ENCODE assay signal across 8 cellular contexts in genomic region chr22:50209893-50210292, GRCh38. TPM values are rescaled to one million over a fixed set of nuclear protein-coding genes. Genes with fewer than 3 reads are reported as not detected.
DNase-seq lines count a peak whose midpoint lies in the region; ATAC-seq, FAIRE-seq and TF ChIP-seq lines count a peak whose summit lies in the region.

No MANE protein-coding gene starts in this region.

- H3K9me3 Mint-ChIP-seq in activated CD8-positive, alpha-beta T cell treated with anti-CD3 and anti-CD28 coated beads for 36 hours: no peaks in the 10 kb centered on the region
- no peaks in the 10 kb centered on the region for H3K9me3 Mint-ChIP-seq in naive thymus-derived CD4-positive, alpha-beta T cell

- no peak overlapping the region for H3K9ac ChIP-seq in endothelial cell of umbilical vein (replicated peaks; ENCODE audit: extremely low read depth, insufficient read depth, low read length)

- peaks cover 13% of the 10 kb centered on the region for H3K4me1 ChIP-seq in endothelial cell of umbilical vein (ENCODE audit: control insufficient read depth, extremely low read depth, insufficient read depth, low read length)
- no peaks in the 10 kb centered on the region for H3K4me1 ChIP-seq in naive thymus-derived CD4-positive, alpha-beta T cell (ENCODE audit: control insufficient read depth in 2 of 2, insufficient read depth in 2 of 2, low read length in 2 of 2)
- peaks cover 14% of the 10 kb centered on the region for H3K4me1 ChIP-seq in suprapubic skin

- H3K4me3 ChIP-seq in endothelial cell of umbilical vein (replicated peaks in 1 of 3; ENCODE audit: insufficient read depth in 1 of 3, low read depth in 1 of 3, low read length in 3 of 3): no peak overlapping the region
- no peak overlapping the region for H3K4me3 ChIP-seq in naive thymus-derived CD4-positive, alpha-beta T cell (ENCODE audit: low read length)
- H3K4me3 ChIP-seq in suprapubic skin: no peak overlapping the region

- WGBS in suprapubic skin: 6% methylated on average over 8 of the region's 20 CpGs

- H3K9me3 ChIP-seq in endothelial cell of umbilical vein (replicated peaks; ENCODE audit: control insufficient read depth, insufficient read depth, low read length) (no peaks in the 10 kb centered on the region), suprapubic skin (no peaks in the 10 kb centered on the region)
- no peaks in the 10 kb centered on the region for H3K9me3 ChIP-seq in naive thymus-derived CD4-positive, alpha-beta T cell (ENCODE audit: control insufficient read depth in 2 of 3, low read length in 3 of 3)

- no TSS peak for BruUV-seq in endothelial cell of umbilical vein (replicated peaks; lab: Mats Ljungman, UMichigan)

- H3K27ac Mint-ChIP-seq in activated CD8-positive, alpha-beta T cell treated with anti-CD3 and anti-CD28 coated beads for 36 hours: peak overlapping the region; percentile 44
- peak overlapping the region in 8 of 9 donors; percentile 58 to 96 (median 82) for H3K27ac Mint-ChIP-seq in naive thymus-derived CD4-positive, alpha-beta T cell

- TF ChIP-seq CTCF in activated CD8-positive, alpha-beta T cell treated with anti-CD3 and anti-CD28 coated beads for 36 hours (IDR thresholded peaks at IDR 0.05): peak; percentile 90
- TF ChIP-seq CTCF in endothelial cell of umbilical vein (IDR thresholded peaks at IDR 0.05; ENCODE audit: extremely low read depth in 1 of 2, insufficient read depth in 1 of 2, low read depth in 1 of 2, low read length in 2 of 2) (peak; percentile 84 to 87), suprapubic skin (IDR thresholded peaks at IDR 0.05) (peak; percentile 73 to 88)

- FAIRE-seq in endothelial cell of umbilical vein (lab: Jason Lieb, UNC): peak; percentile 72

- intact Hi-C loops in activated CD8-positive, alpha-beta T cell treated with anti-CD3 and anti-CD28 coated beads for 36 hours (cut with micrococcal nuclease): loop anchor here (5.0 kb wide), 1 partner anchor 63 kb away; no protein-coding TSS in a partner anchor
- intact Hi-C loops in endothelial cell of umbilical vein (cut with micrococcal nuclease): loop anchor here (1.0 to 10.0 kb wide), 3 partner anchors 61 to 279 kb away; no protein-coding TSS in a partner anchor
- intact Hi-C loops in naive thymus-derived CD4-positive, alpha-beta T cell (cut with micrococcal nuclease): loop anchor here (1.0 to 5.0 kb wide), 5 partner anchors 9 to 443 kb away; partner anchors contain the start of gene SELENOO (in 1 of the 2)

- CTCF ChIA-PET in activated CD8-positive, alpha-beta T cell treated with anti-CD3 and anti-CD28 coated beads for 36 hours (lab: Charles Lee): interaction anchor here (1.0 to 3.6 kb wide), 2 partner anchors 61 to 179 kb away, joined by 4 to 25 read pairs; no protein-coding TSS in a partner anchor
- CTCF ChIA-PET in endothelial cell of umbilical vein (lab: Charles Lee): no interaction called here
- CTCF ChIA-PET in naive thymus-derived CD4-positive, alpha-beta T cell (lab: Charles Lee): interaction anchor here (1.0 kb wide), 1 partner anchor 13 kb away, joined by 4 read pairs; no protein-coding TSS in a partner anchor

- POLR2A ChIA-PET in activated CD8-positive, alpha-beta T cell treated with anti-CD3 and anti-CD28 coated beads for 36 hours (lab: Charles Lee): no interaction called here
- POLR2A ChIA-PET in endothelial cell of umbilical vein (lab: Charles Lee): no interaction called here
- POLR2A ChIA-PET in naive thymus-derived CD4-positive, alpha-beta T cell (lab: Charles Lee): no interaction called here

- H2AFZ ChIP-seq in endothelial cell of umbilical vein (ENCODE audit: low read depth, low read length): no peak overlapping the region

- peaks cover 6 to 19% of the 10 kb centered on the region in 2 experiments for H3K36me3 ChIP-seq in endothelial cell of umbilical vein (ENCODE audit: control insufficient read depth in 2 of 2, extremely low read depth in 1 of 2, insufficient read depth in 2 of 2, low read length in 2 of 2)
- peaks cover 0 to 61% (median 7%) of the 10 kb centered on the region in 3 experiments for H3K36me3 ChIP-seq in naive thymus-derived CD4-positive, alpha-beta T cell (ENCODE audit: control insufficient read depth in 2 of 3, insufficient read depth in 3 of 3, low read length in 3 of 3)
- H3K36me3 ChIP-seq in suprapubic skin: peaks cover 63% of the 10 kb centered on the region

- H3K36me3 Mint-ChIP-seq in activated CD8-positive, alpha-beta T cell treated with anti-CD3 and anti-CD28 coated beads for 36 hours (ENCODE audit: low read depth): peaks cover 16% of the 10 kb centered on the region
- peaks cover 5 to 32% (median 18%) of the 10 kb centered on the region in 5 donors for H3K36me3 Mint-ChIP-seq in naive thymus-derived CD4-positive, alpha-beta T cell

- DNase-seq in NCI-H510A treated with DMSO at 0.1 percent for 48 hours (lab: John Stamatoyannopoulos, UW) (peak; percentile 15), NCI-H510A (lab: John Stamatoyannopoulos, UW) (no peak), NCI-H1105 treated with DMSO at 0.1 percent for 48 hours (lab: John Stamatoyannopoulos, UW) (peak; percentile 17), endothelial cell of umbilical vein (ENCODE audit: low read depth, low spot score) (peak; percentile 56), suprapubic skin (ENCODE audit: low spot score in 2 of 2) (no peak)
- DNase-seq in activated CD8-positive, alpha-beta T cell treated with anti-CD3 and anti-CD28 coated beads for 36 hours: peak; percentile 83
- peak; percentile 50 to 78 (median 68) for DNase-seq in naive thymus-derived CD4-positive, alpha-beta T cell

- H3K27ac ChIP-seq in endothelial cell of umbilical vein (ENCODE audit: insufficient read depth, low read depth, low read length): no peak overlapping the region
- H3K27ac ChIP-seq in naive thymus-derived CD4-positive, alpha-beta T cell (ENCODE audit: low read depth, low read length): no peak overlapping the region
- no peak overlapping the region for H3K27ac ChIP-seq in suprapubic skin

- H4K20me1 ChIP-seq in endothelial cell of umbilical vein (replicated peaks; ENCODE audit: control insufficient read depth, extremely low read depth, insufficient read depth, low read length): no peaks in the 10 kb centered on the region

- H3K27me3 Mint-ChIP-seq in activated CD8-positive, alpha-beta T cell treated with anti-CD3 and anti-CD28 coated beads for 36 hours: no peaks in the 10 kb centered on the region
- no peaks in the 10 kb centered on the region for H3K27me3 Mint-ChIP-seq in naive thymus-derived CD4-positive, alpha-beta T cell

- TF ChIP-seq EP300 in suprapubic skin (IDR thresholded peaks at IDR 0.05): no peak

- no peaks in the 10 kb centered on the region for H3K9me1 ChIP-seq in endothelial cell of umbilical vein (replicated peaks; ENCODE audit: control insufficient read depth, extremely low read depth, insufficient read depth, low read length)

- peaks cover 7% of the 10 kb centered on the region for H3K4me1 Mint-ChIP-seq in activated CD8-positive, alpha-beta T cell treated with anti-CD3 and anti-CD28 coated beads for 36 hours (ENCODE audit: low read depth)
- peaks cover 12 to 39% (median 32%) of the 10 kb centered on the region in 7 donors for H3K4me1 Mint-ChIP-seq in naive thymus-derived CD4-positive, alpha-beta T cell

- H3K27me3 ChIP-seq in endothelial cell of umbilical vein (ENCODE audit: control insufficient read depth in 2 of 2, insufficient read depth in 2 of 2, low read length in 2 of 2) (no peaks in the 10 kb centered on the region), suprapubic skin (no peaks in the 10 kb centered on the region)
- H3K27me3 ChIP-seq in naive thymus-derived CD4-positive, alpha-beta T cell (ENCODE audit: control insufficient read depth in 2 of 2, insufficient read depth in 2 of 2, low read length in 2 of 2): no peaks in the 10 kb centered on the region

- H3K4me3 Mint-ChIP-seq in activated CD8-positive, alpha-beta T cell treated with anti-CD3 and anti-CD28 coated beads for 36 hours: no peak overlapping the region
- peak overlapping the region in 1 of 10 donors; percentile 25 for H3K4me3 Mint-ChIP-seq in naive thymus-derived CD4-positive, alpha-beta T cell

- peaks cover 16% of the 10 kb centered on the region for H3K79me2 ChIP-seq in endothelial cell of umbilical vein (ENCODE audit: control insufficient read depth, insufficient read depth, low read length)

- TF ChIP-seq POLR2A in endothelial cell of umbilical vein (IDR thresholded peaks at IDR 0.05; ENCODE audit: low read depth, low read length): no peak
- TF ChIP-seq POLR2A in suprapubic skin (IDR thresholded peaks at IDR 0.05): no peak

- H3K4me2 ChIP-seq in endothelial cell of umbilical vein (ENCODE audit: insufficient read depth, low read length): no peak overlapping the region

- ATAC-seq in activated CD8-positive, alpha-beta T cell treated with anti-CD3 and anti-CD28 coated beads for 36 hours: peak; percentile 88
- peak; percentile 83 for ATAC-seq in naive thymus-derived CD4-positive, alpha-beta T cell
- no peak for ATAC-seq in GM21360 (IDR thresholded peaks at IDR 0.05; ENCODE audit: unreplicated experiment)

- dilution Hi-C loops in endothelial cell of umbilical vein (cut with MboI; ENCODE audit: extremely low pct_ligation_motif_present, low sequenced_read_pairs): no loop called here

RNA-seq across cellular contexts. Expression of gene SELENOO, which starts 9.1 kb away (rescaled TPM):
- 10 to 100 TPM; 24.0 to 25.5 TPM for total RNA-seq in activated CD8-positive, alpha-beta T cell treated with anti-CD3 and anti-CD28 coated beads for 36 hours
- total RNA-seq in endothelial cell of umbilical vein: 24.1 and 28.0 TPM in 2 replicates
- 37.5 and 45.8 TPM in 2 replicates for polyA plus RNA-seq in endothelial cell of umbilical vein
- polyA plus RNA-seq in endothelial cell of umbilical vein (2011; cell fraction: cytosol; rRNA removed): 17.7 and 23.1 TPM in 2 replicates
- 82.2 and 94.2 TPM in 2 replicates for polyA plus RNA-seq in endothelial cell of umbilical vein (2011; cell fraction: nucleus; rRNA removed)
- 13.8 and 16.8 TPM in 2 replicates for polyA plus RNA-seq in endothelial cell of umbilical vein (2012)
- polyA minus RNA-seq in endothelial cell of umbilical vein: 11.1 and 16.1 TPM in 2 replicates
- polyA minus RNA-seq in endothelial cell of umbilical vein (2011; cell fraction: cytosol; rRNA and poly(A)+ RNA removed): 9.7 TPM
- 11.9 and 16.8 TPM in 2 replicates for polyA minus RNA-seq in endothelial cell of umbilical vein (2011; cell fraction: nucleus; rRNA and poly(A)+ RNA removed)
- total RNA-seq in naive thymus-derived CD4-positive, alpha-beta T cell: 10 to 100 TPM; 26.7 to 36.6 (median 32.4) TPM
- 1 to 10 TPM; 3.4 to 5.9 TPM for polyA plus RNA-seq in naive thymus-derived CD4-positive, alpha-beta T cell
- total RNA-seq in suprapubic skin: 10 to 100 TPM; 27.4 to 66.1 (median 36.1) TPM

RNA-seq across cellular contexts. Expression of gene TRABD, which starts 24.2 kb away (rescaled TPM):
- 100 to 1,000 TPM; 110 to 114 TPM for total RNA-seq in activated CD8-positive, alpha-beta T cell treated with anti-CD3 and anti-CD28 coated beads for 36 hours
- 46.8 and 48.9 TPM in 2 replicates for total RNA-seq in endothelial cell of umbilical vein
- polyA plus RNA-seq in endothelial cell of umbilical vein: 48.4 and 58.2 TPM in 2 replicates
- polyA plus RNA-seq in endothelial cell of umbilical vein (2011; cell fraction: cytosol; rRNA removed): 30.5 and 40.0 TPM in 2 replicates
- 153 and 173 TPM in 2 replicates for polyA plus RNA-seq in endothelial cell of umbilical vein (2011; cell fraction: nucleus; rRNA removed)
- polyA plus RNA-seq in endothelial cell of umbilical vein (2012): 33.6 and 37.7 TPM in 2 replicates
- polyA minus RNA-seq in endothelial cell of umbilical vein: 18.8 and 26.1 TPM in 2 replicates
- polyA minus RNA-seq in endothelial cell of umbilical vein (2011; cell fraction: cytosol; rRNA and poly(A)+ RNA removed): 23.2 TPM
- polyA minus RNA-seq in endothelial cell of umbilical vein (2011; cell fraction: nucleus; rRNA and poly(A)+ RNA removed): 18.4 and 27.3 TPM in 2 replicates
- total RNA-seq in naive thymus-derived CD4-positive, alpha-beta T cell: 100 to 1,000 TPM; 106 to 157 (median 124) TPM
- 10 to 100 TPM; 29.4 to 50.0 TPM for polyA plus RNA-seq in naive thymus-derived CD4-positive, alpha-beta T cell
- 10 to 100 TPM; 35.7 to 78.2 (median 39.1) TPM for total RNA-seq in suprapubic skin

RNA-seq across cellular contexts. Expression of gene TUBGCP6, which starts 34.9 kb away (rescaled TPM):
- 10 to 100 TPM; 44.8 to 47.2 TPM for total RNA-seq in activated CD8-positive, alpha-beta T cell treated with anti-CD3 and anti-CD28 coated beads for 36 hours
- total RNA-seq in endothelial cell of umbilical vein (41.5 and 45.3 TPM in 2 replicates), suprapubic skin (100 to 1,000 TPM in 1 of 4 donors, 10 to 100 TPM in 3; 43.0 to 113 (median 69.7) TPM)
- 33.1 and 42.7 TPM in 2 replicates for polyA plus RNA-seq in endothelial cell of umbilical vein
- polyA plus RNA-seq in endothelial cell of umbilical vein (2011; cell fraction: cytosol; rRNA removed): 7.6 and 13.4 TPM in 2 replicates
- polyA plus RNA-seq in endothelial cell of umbilical vein (2011; cell fraction: nucleus; rRNA removed): 261 and 282 TPM in 2 replicates
- 19.7 and 24.2 TPM in 2 replicates for polyA plus RNA-seq in endothelial cell of umbilical vein (2012)
- polyA minus RNA-seq in endothelial cell of umbilical vein: 23.3 and 25.1 TPM in 2 replicates
- 5.6 TPM for polyA minus RNA-seq in endothelial cell of umbilical vein (2011; cell fraction: cytosol; rRNA and poly(A)+ RNA removed)
- 38.8 and 57.6 TPM in 2 replicates for polyA minus RNA-seq in endothelial cell of umbilical vein (2011; cell fraction: nucleus; rRNA and poly(A)+ RNA removed)
- 100 to 1,000 TPM in 4 of 5 experiments, 10 to 100 TPM in 1; 67.8 to 146 (median 134) TPM for total RNA-seq in naive thymus-derived CD4-positive, alpha-beta T cell
- 10 to 100 TPM; 15.2 to 28.4 TPM for polyA plus RNA-seq in naive thymus-derived CD4-positive, alpha-beta T cell

RNA-seq across cellular contexts. Expression of gene PANX2, which starts 39.4 kb away (rescaled TPM):
- 1 to 10 TPM; 3.3 to 3.9 TPM for total RNA-seq in activated CD8-positive, alpha-beta T cell treated with anti-CD3 and anti-CD28 coated beads for 36 hours
- total RNA-seq in endothelial cell of umbilical vein (5.1 and 5.2 TPM in 2 replicates), suprapubic skin (1 to 10 TPM; 1.2 to 2.8 (median 2.2) TPM)
- polyA plus RNA-seq in endothelial cell of umbilical vein: 2.5 and 3.1 TPM in 2 replicates
- 1.2 and 2.2 TPM in 2 replicates for polyA plus RNA-seq in endothelial cell of umbilical vein (2011; cell fraction: cytosol; rRNA removed)
- polyA plus RNA-seq in endothelial cell of umbilical vein (2011; cell fraction: nucleus; rRNA removed): 4.7 and 4.9 TPM in 2 replicates
- 3.2 and 3.4 TPM in 2 replicates for polyA plus RNA-seq in endothelial cell of umbilical vein (2012)
- 1.1 and 1.6 TPM in 2 replicates for polyA minus RNA-seq in endothelial cell of umbilical vein
- 1.3 TPM for polyA minus RNA-seq in endothelial cell of umbilical vein (2011; cell fraction: cytosol; rRNA and poly(A)+ RNA removed)
- 1.1 and 2.5 TPM in 2 replicates for polyA minus RNA-seq in endothelial cell of umbilical vein (2011; cell fraction: nucleus; rRNA and poly(A)+ RNA removed)
- 1 to 10 TPM in 1 of 5 experiments, under 1 TPM in 2, not detected in 2; 0.27 to 2.0 (median 0.66) TPM for total RNA-seq in naive thymus-derived CD4-positive, alpha-beta T cell
- polyA plus RNA-seq in naive thymus-derived CD4-positive, alpha-beta T cell: not detected

RNA-seq across cellular contexts. Expression of gene HDAC10, which starts 41.2 kb away (rescaled TPM):
- total RNA-seq in activated CD8-positive, alpha-beta T cell treated with anti-CD3 and anti-CD28 coated beads for 36 hours: 10 to 100 TPM; 43.0 to 44.3 TPM
- total RNA-seq in endothelial cell of umbilical vein: 42.4 and 47.0 TPM in 2 replicates
- polyA plus RNA-seq in endothelial cell of umbilical vein: 32.6 and 38.3 TPM in 2 replicates
- 5.5 and 8.8 TPM in 2 replicates for polyA plus RNA-seq in endothelial cell of umbilical vein (2011; cell fraction: cytosol; rRNA removed)
- 193 and 224 TPM in 2 replicates for polyA plus RNA-seq in endothelial cell of umbilical vein (2011; cell fraction: nucleus; rRNA removed)
- polyA plus RNA-seq in endothelial cell of umbilical vein (2012): 22.9 and 34.1 TPM in 2 replicates
- 15.7 and 19.6 TPM in 2 replicates for polyA minus RNA-seq in endothelial cell of umbilical vein
- 5.1 TPM for polyA minus RNA-seq in endothelial cell of umbilical vein (2011; cell fraction: cytosol; rRNA and poly(A)+ RNA removed)
- 30.4 and 61.3 TPM in 2 replicates for polyA minus RNA-seq in endothelial cell of umbilical vein (2011; cell fraction: nucleus; rRNA and poly(A)+ RNA removed)
- total RNA-seq in naive thymus-derived CD4-positive, alpha-beta T cell: 100 to 1,000 TPM in 3 of 5 experiments, 10 to 100 TPM in 2; 95.9 to 139 (median 105) TPM
- 1 to 10 TPM; 7.1 to 9.8 TPM for polyA plus RNA-seq in naive thymus-derived CD4-positive, alpha-beta T cell
- 10 to 100 TPM; 43.1 to 93.7 (median 56.2) TPM for total RNA-seq in suprapubic skin

Comparison
In these comparisons a context has a peak if more than half of its experiments do, and no peak if none do; other contexts are left out.
1. DNase-seq: peak in NCI-H510A treated with DMSO at 0.1 percent for 48 hours (single experiment), NCI-H1105 treated with DMSO at 0.1 percent for 48 hours (single experiment), activated CD8-positive, alpha-beta T cell treated with anti-CD3 and anti-CD28 coated beads for 36 hours (single experiment), endothelial cell of umbilical vein (single experiment) and naive thymus-derived CD4-positive, alpha-beta T cell (9 of 9); none in NCI-H510A (single experiment) and suprapubic skin (0 of 2).
2. Peak in every context shown above with its lines, with median percentiles within 50 percentile points of each other: CTCF ChIP-seq.